15 cellular contexts compared by ENCODE assay signal in the genomic region with DNA sequence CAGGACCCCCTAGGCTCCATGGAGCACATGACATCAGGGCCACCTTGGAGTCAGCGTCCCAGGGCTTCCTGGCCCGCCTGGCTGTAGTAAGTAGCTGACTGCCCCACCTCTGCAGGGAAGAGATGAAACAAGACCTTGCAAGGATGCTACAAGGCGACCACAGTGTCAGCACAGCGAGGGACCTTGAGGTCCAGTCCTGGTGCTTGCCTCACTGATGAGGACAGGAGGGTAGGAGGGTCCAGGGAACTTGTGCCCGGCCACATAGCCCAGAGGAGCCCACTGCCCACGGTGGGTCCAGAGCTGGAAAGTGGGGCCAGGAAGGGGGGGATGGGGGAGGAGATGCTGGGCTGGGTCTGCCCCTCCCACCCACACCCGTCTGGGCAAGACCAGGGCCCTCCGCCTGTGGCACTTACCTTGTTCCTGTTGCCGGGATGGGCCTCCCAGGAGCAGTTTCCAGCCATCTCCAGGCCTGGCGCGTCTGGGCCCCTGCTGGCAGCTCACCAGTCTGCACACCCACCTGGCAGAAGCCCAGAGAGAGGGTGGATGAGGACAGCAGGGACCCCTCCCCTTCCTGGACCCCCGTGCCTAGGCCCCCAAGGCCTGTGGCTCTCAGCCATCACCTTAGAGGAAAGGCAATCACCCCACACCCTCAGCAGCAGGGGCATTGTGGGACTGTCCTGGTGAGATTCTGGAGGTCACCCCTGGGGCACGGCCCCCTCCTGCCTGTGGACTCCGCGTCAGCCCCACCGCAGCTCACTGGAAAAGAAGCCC. TPM values are rescaled to one million over a fixed set of nuclear protein-coding genes. Genes with fewer than 3 reads are reported as not detected.
DNase-seq lines count a peak whose midpoint lies in the region; ATAC-seq, FAIRE-seq and TF ChIP-seq lines count a peak whose summit lies in the region.
"Had no signal": no experiment of that assay in that cellular context is flagged by ENCODE, and none has a peak within 500 bp of the region (broad histone marks: within the 10 kb centered on the region; RNA-seq: fewer than 3 reads in every experiment).

No MANE protein-coding gene starts in this region.

- peaks cover 22% of the 10 kb centered on the region for H3K4me1 Mint-ChIP-seq in astrocyte (ENCODE audit: low read depth, unreplicated experiment)
- peaks cover 2% of the 10 kb centered on the region for H3K4me1 Mint-ChIP-seq in activated CD8-positive, alpha-beta T cell treated with anti-CD3 and anti-CD28 coated beads, Interleukin-2, amount 10 ng/mL, durations not matched to agents 7 days and 5 days (ENCODE audit: low read depth)

- H3K36me3 ChIP-seq in HEK293 (ENCODE audit: control insufficient read depth in 2 of 2, insufficient read depth in 1 of 2, low read length in 2 of 2) (no peaks in the 10 kb centered on the region), astrocyte (ENCODE audit: insufficient read depth, low read length) (no peaks in the 10 kb centered on the region), lower lobe of right lung (peaks cover 11% of the 10 kb centered on the region), spleen (peaks cover 0 to 14% (median 0%) of the 10 kb centered on the region in 6 donors)

- H3K9me3 ChIP-seq in HEK293 (ENCODE audit: control insufficient read depth, insufficient read depth, low read depth, low read length) (no peaks in the 10 kb centered on the region), astrocyte (ENCODE audit: insufficient read depth, low read depth, low read length) (no peaks in the 10 kb centered on the region), lower lobe of right lung (no peaks in the 10 kb centered on the region), spleen (no peaks in the 10 kb centered on the region)

- CTCF ChIA-PET in HEK293 (lab: Yijun Ruan, JAX), result interaction anchor here (1.1 kb wide), 1 partner anchor 11 kb away, joined by 4 read pairs; no protein-coding TSS in a partner anchor
- CTCF ChIA-PET in activated CD8-positive, alpha-beta T cell treated with anti-CD3 and anti-CD28 coated beads, Interleukin-2, amount 10 ng/mL, durations not matched to agents 7 days and 5 days (lab: Charles Lee), result no interaction called here

- POLR2A ChIA-PET in HEK293 (lab: Yijun Ruan, JAX), result interaction anchor here (0.6 to 3.1 kb wide), 2 partner anchors 39 to 591 kb away, joined by 5 to 9 read pairs; a partner anchor contains a TSS
- POLR2A ChIA-PET in activated CD8-positive, alpha-beta T cell treated with anti-CD3 and anti-CD28 coated beads, Interleukin-2, amount 10 ng/mL, durations not matched to agents 7 days and 5 days (lab: Charles Lee), result no interaction called here

- H3K4me3 ChIP-seq in HEK293 (ENCODE audit: low read depth, low read length), result no peak overlapping the region
- no peak overlapping the region for H3K4me3 ChIP-seq in astrocyte (ENCODE audit: insufficient read depth, low read depth, low read length)
- peak overlapping the region; percentile 54 for H3K4me3 ChIP-seq in lower lobe of right lung
- no peak overlapping the region for H3K4me3 ChIP-seq in spleen

- H2AFZ ChIP-seq in astrocyte (ENCODE audit: low read depth, low read length), result no peak overlapping the region

- ATAC-seq in lower lobe of right lung, result no peak
- no peak for ATAC-seq in activated CD8-positive, alpha-beta T cell treated with anti-CD3 and anti-CD28 coated beads, Interleukin-2, amount 10 ng/mL, durations not matched to agents 7 days and 5 days
- ATAC-seq in HG02678 (IDR thresholded peaks at IDR 0.05; ENCODE audit: unreplicated experiment), result no peak

- intact Hi-C loops in lower lobe of right lung (cut with DNase I) (no loop called here), spleen (cut with DNase I; ENCODE audit: low total_unique reads) (no loop called here)

- peaks cover 2% of the 10 kb centered on the region for H3K9me3 Mint-ChIP-seq in astrocyte (ENCODE audit: unreplicated experiment)
- no peaks in the 10 kb centered on the region for H3K9me3 Mint-ChIP-seq in activated CD8-positive, alpha-beta T cell treated with anti-CD3 and anti-CD28 coated beads, Interleukin-2, amount 10 ng/mL, durations not matched to agents 7 days and 5 days (ENCODE audit: insufficient read depth)
- H3K9me3 Mint-ChIP-seq: activated T-helper 1 cell treated with anti-CD3 and anti-CD28 coated beads, Interleukin-12 subunit alpha, Interleukin-12 subunit beta, Interleukin-2, Interleukin-4 antibody, amounts not matched to agents 30 ng/mL and 10 ng/mL and 1 ng/mL, durations not matched to agents 14 hours and 24 hours and 36 hours; CD4-positive, alpha-beta memory T cell had no signal

- no peaks in the 10 kb centered on the region for H3K36me3 Mint-ChIP-seq in astrocyte (ENCODE audit: low read depth, unreplicated experiment)
- H3K36me3 Mint-ChIP-seq in activated CD8-positive, alpha-beta T cell treated with anti-CD3 and anti-CD28 coated beads, Interleukin-2, amount 10 ng/mL, durations not matched to agents 7 days and 5 days (ENCODE audit: low read depth), result no peaks in the 10 kb centered on the region
- H3K36me3 Mint-ChIP-seq: CD4-positive, alpha-beta memory T cell had no signal

- 62 to 73% (median 69%) methylated on average over 8 to 16 of the region's 16 CpGs for WGBS in spleen, 5 donors

- TF ChIP-seq CTCF in HEK293 (tag by site-specific recombination; IDR thresholded peaks at IDR 0.05) (no peak), astrocyte (IDR thresholded peaks at IDR 0.05; ENCODE audit: insufficient read depth, low read depth, low read length) (no peak), lower lobe of right lung (IDR thresholded peaks at IDR 0.05) (no peak), spleen (IDR thresholded peaks at IDR 0.05 in 8 of 11, conservative IDR thresholded peaks at IDR 0.05 in 3 of 11) (no peak)

- no peak for FAIRE-seq in astrocyte (lab: Jason Lieb, UNC)

- no peaks in the 10 kb centered on the region for H3K27me3 ChIP-seq in astrocyte (ENCODE audit: insufficient read depth, low read length)
- H3K27me3 ChIP-seq in lower lobe of right lung (ENCODE audit: low read depth), result peaks cover 52% of the 10 kb centered on the region
- H3K27me3 ChIP-seq in spleen (replicated peaks in 1 of 7), result peaks cover 0 to 81% (median 57%) of the 10 kb centered on the region in 7 donors

- H3K79me2 ChIP-seq in astrocyte (ENCODE audit: insufficient read depth, low read length), result no peaks in the 10 kb centered on the region

- no peak overlapping the region for H3K27ac ChIP-seq in HEK293 (ENCODE audit: extremely low read depth, low read depth, low read length)
- H3K27ac ChIP-seq in astrocyte (ENCODE audit: low read depth, low read length), result peak overlapping the region; percentile 76
- H3K27ac ChIP-seq in lower lobe of right lung, result peak overlapping the region; percentile 60
- H3K27ac ChIP-seq in spleen, result peak overlapping the region in 7 of 8 donors; percentile 54 to 82 (median 75)
- H3K27ac ChIP-seq: VCaP had no signal

- H3K27ac Mint-ChIP-seq in astrocyte (ENCODE audit: unreplicated experiment), result peak overlapping the region; percentile 47
- no peak overlapping the region for H3K27ac Mint-ChIP-seq in activated CD8-positive, alpha-beta T cell treated with anti-CD3 and anti-CD28 coated beads, Interleukin-2, amount 10 ng/mL, durations not matched to agents 7 days and 5 days
- H3K27ac Mint-ChIP-seq: activated T-helper 1 cell treated with anti-CD3 and anti-CD28 coated beads, Interleukin-12 subunit alpha, Interleukin-12 subunit beta, Interleukin-2, Interleukin-4 antibody, amounts not matched to agents 30 ng/mL and 10 ng/mL and 1 ng/mL, durations not matched to agents 14 hours and 24 hours and 36 hours; CD4-positive, alpha-beta memory T cell had no signal

- no peak for DNase-seq in astrocyte (ENCODE audit: low read depth)
- DNase-seq in lower lobe of right lung, result peak; percentile 35
- peak; percentile 56 for DNase-seq in spleen
- DNase-seq in activated CD4-positive, alpha-beta T cell treated with anti-CD3 and anti-CD28 coated beads, Interleukin-2, amount 50 U/mL, for 4 hours, result no peak
- DNase-seq in activated gamma-delta T cell treated with Interleukin-2 at 50 U/mL for 16 hours, result no peak
- DNase-seq in activated CD8-positive, alpha-beta T cell treated with anti-CD3 and anti-CD28 coated beads, Interleukin-2, amount 10 ng/mL, durations not matched to agents 7 days and 5 days, result no peak
- DNase-seq: CD4-positive, alpha-beta memory T cell; central memory CD4-positive, alpha-beta T cell; Kasumi-1; NCI-H2171 treated with DMSO at 0.1 percent for 48 hours had no signal

- peak overlapping the region; percentile 65 for H3K9ac ChIP-seq in astrocyte (ENCODE audit: low read length)

- no peak overlapping the region for H3K4me3 Mint-ChIP-seq in astrocyte (ENCODE audit: unreplicated experiment)
- H3K4me3 Mint-ChIP-seq in activated CD8-positive, alpha-beta T cell treated with anti-CD3 and anti-CD28 coated beads, Interleukin-2, amount 10 ng/mL, durations not matched to agents 7 days and 5 days, result no peak overlapping the region
- H3K4me3 Mint-ChIP-seq: activated T-helper 1 cell treated with anti-CD3 and anti-CD28 coated beads, Interleukin-12 subunit alpha, Interleukin-12 subunit beta, Interleukin-2, Interleukin-4 antibody, amounts not matched to agents 30 ng/mL and 10 ng/mL and 1 ng/mL, durations not matched to agents 14 hours and 24 hours and 36 hours had no signal

- no peaks in the 10 kb centered on the region for H4K20me1 ChIP-seq in astrocyte (ENCODE audit: insufficient read depth, low read length)

- H3K27me3 Mint-ChIP-seq in astrocyte (ENCODE audit: low read depth, unreplicated experiment), result peaks cover 4% of the 10 kb centered on the region
- H3K27me3 Mint-ChIP-seq in activated CD8-positive, alpha-beta T cell treated with anti-CD3 and anti-CD28 coated beads, Interleukin-2, amount 10 ng/mL, durations not matched to agents 7 days and 5 days (ENCODE audit: low read depth), result peaks cover 22% of the 10 kb centered on the region

- TF ChIP-seq POLR2A in spleen (IDR thresholded peaks at IDR 0.05), result no peak

- H3K4me2 ChIP-seq in astrocyte (ENCODE audit: low read length), result peak overlapping the region; percentile 74

- H3K4me1 ChIP-seq in HEK293 (ENCODE audit: control insufficient read depth, insufficient read depth, low read length) (no peaks in the 10 kb centered on the region), astrocyte (ENCODE audit: insufficient read depth, low read length) (peaks cover 57% of the 10 kb centered on the region), lower lobe of right lung (peaks cover 45% of the 10 kb centered on the region), spleen (peaks cover 0 to 73% (median 34%) of the 10 kb centered on the region in 6 donors)

RNA-seq across cellular contexts. Expression of a gene that starts 3.4 kb away (rescaled TPM):
- 3.2 and 4.1 TPM in 2 replicates for total RNA-seq in astrocyte
- total RNA-seq in lower lobe of right lung, result 11.5 TPM
- 10 to 100 TPM in 5 of 7 donors, 1 to 10 TPM in 2; 7.2 to 21.2 (median 11.7) TPM for total RNA-seq in spleen
- 1 to 10 TPM; 2.2 to 7.9 (median 5.0) TPM for polyA plus RNA-seq in spleen
- total RNA-seq in activated CD8-positive, alpha-beta T cell treated with anti-CD3 and anti-CD28 coated beads, Interleukin-2, amount 10 ng/mL, durations not matched to agents 7 days and 5 days, result not detected
- total RNA-seq: activated T-helper 1 cell treated with anti-CD3 and anti-CD28 coated beads, Interleukin-12 subunit alpha, Interleukin-12 subunit beta, Interleukin-2, Interleukin-4 antibody, amounts not matched to agents 30 ng/mL and 10 ng/mL and 1 ng/mL, durations not matched to agents 14 hours and 24 hours and 36 hours; CD4-positive, alpha-beta memory T cell; H4 had no signal
- polyA plus RNA-seq: CD4-positive, alpha-beta memory T cell had no signal

RNA-seq across cellular contexts. Expression of a gene that starts 28.8 kb away (rescaled TPM):
- total RNA-seq in astrocyte, result not detected in 2 replicates
- not detected for total RNA-seq in lower lobe of right lung
- not detected for total RNA-seq in spleen
- not detected for polyA plus RNA-seq in spleen
- total RNA-seq in activated CD8-positive, alpha-beta T cell treated with anti-CD3 and anti-CD28 coated beads, Interleukin-2, amount 10 ng/mL, durations not matched to agents 7 days and 5 days, result not detected
- total RNA-seq: activated T-helper 1 cell treated with anti-CD3 and anti-CD28 coated beads, Interleukin-12 subunit alpha, Interleukin-12 subunit beta, Interleukin-2, Interleukin-4 antibody, amounts not matched to agents 30 ng/mL and 10 ng/mL and 1 ng/mL, durations not matched to agents 14 hours and 24 hours and 36 hours; CD4-positive, alpha-beta memory T cell; H4 had no signal

RNA-seq across cellular contexts. Expression of a gene that starts 39.1 kb away (rescaled TPM):
- total RNA-seq in astrocyte (8.4 and 9.5 TPM in 2 replicates), lower lobe of right lung (18.2 TPM), spleen (10 to 100 TPM; 12.4 to 30.4 (median 27.0) TPM)
- polyA plus RNA-seq in spleen, result 10 to 100 TPM in 1 of 3 donors, 1 to 10 TPM in 2; 3.6 to 12.2 (median 8.5) TPM
- 10 to 100 TPM; 19.1 to 21.2 TPM for total RNA-seq in activated CD8-positive, alpha-beta T cell treated with anti-CD3 and anti-CD28 coated beads, Interleukin-2, amount 10 ng/mL, durations not matched to agents 7 days and 5 days

Comparison
In these comparisons a context has a peak if more than half of its experiments do, and no peak if none do; other contexts are left out.
1. DNase-seq: peak in lower lobe of right lung (single experiment) and spleen (single experiment); none in astrocyte (single experiment), activated CD4-positive, alpha-beta T cell treated with anti-CD3 and anti-CD28 coated beads, Interleukin-2, amount 50 U/mL, for 4 hours (0 of 2), activated gamma-delta T cell treated with Interleukin-2 at 50 U/mL for 16 hours (single experiment) and activated CD8-positive, alpha-beta T cell treated with anti-CD3 and anti-CD28 coated beads, Interleukin-2, amount 10 ng/mL, durations not matched to agents 7 days and 5 days (single experiment).